ENCODE assay signal across 8 cellular contexts in the genomic region with DNA sequence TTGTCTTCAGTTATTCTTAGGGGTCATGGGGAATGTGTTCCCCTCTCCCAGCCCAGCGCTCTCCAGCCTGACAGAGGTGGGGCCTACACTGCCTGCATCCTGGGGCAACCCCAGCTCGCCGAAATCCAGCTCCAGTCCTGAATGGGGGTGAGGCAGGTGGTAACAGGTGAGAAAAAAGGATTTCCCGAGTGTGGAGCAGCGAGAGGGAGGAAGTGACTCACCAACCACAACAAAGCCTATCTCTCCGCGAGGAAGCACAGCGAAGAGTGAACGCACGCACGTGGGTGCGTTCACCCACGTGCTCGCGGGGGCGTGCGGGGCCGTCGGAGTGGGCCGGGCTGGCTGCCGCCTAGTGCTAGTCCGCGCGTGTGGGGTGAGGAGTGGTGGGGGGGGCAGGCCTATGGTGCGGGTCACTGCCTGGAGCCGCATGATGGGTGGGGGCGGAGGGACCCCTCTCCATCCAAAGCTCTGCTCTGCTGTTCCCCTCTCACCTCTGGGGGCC. TPM values are rescaled to one million over a fixed set of nuclear protein-coding genes. Genes with fewer than 3 reads are reported as not detected.
DNase-seq lines count a peak whose midpoint lies in the region; ATAC-seq and TF ChIP-seq lines count a peak whose summit lies in the region.

No MANE protein-coding gene starts in this region.

- H3K4me1 Mint-ChIP-seq in CD4-positive, alpha-beta memory T cell = peaks cover 27 to 58% (median 45%) of the 10 kb centered on the region in 4 donors
- H3K4me1 Mint-ChIP-seq in activated T-cell treated with anti-CD3 and anti-CD28 coated beads, Interleukin-2, amount 50 U/mL, for 24 hours (ENCODE audit: low read depth) = peaks cover 53% of the 10 kb centered on the region

- peak; percentile 78 to 94 (median 80) for DNase-seq in CD4-positive, alpha-beta memory T cell
- DNase-seq in MG63 (no peak), fibroblast of villous mesenchyme (ENCODE audit: low read depth) (no peak), uterus (peak; percentile 43 to 51), adrenal gland (no peak)
- DNase-seq in activated T-cell treated with anti-CD3 and anti-CD28 coated beads, Interleukin-2, amount 50 U/mL, for 24 hours = peak; percentile 75

- no peaks in the 10 kb centered on the region for H3K36me3 Mint-ChIP-seq in CD4-positive, alpha-beta memory T cell
- no peaks in the 10 kb centered on the region for H3K36me3 Mint-ChIP-seq in activated T-cell treated with anti-CD3 and anti-CD28 coated beads, Interleukin-2, amount 50 U/mL, for 24 hours (ENCODE audit: low read depth)

- TF ChIP-seq POLR2A in uterus (IDR thresholded peaks at IDR 0.05) (no peak), adrenal gland (IDR thresholded peaks at IDR 0.05) (no peak)

- CTCF ChIA-PET in CD4-positive, alpha-beta memory T cell (lab: Charles Lee; ENCODE audit: partially characterized antibody) = interaction anchor here (0.8 to 1.2 kb wide), 3 partner anchors 16 to 17 kb away, joined by 3 to 7 read pairs (median 4); no protein-coding TSS in a partner anchor

- peaks cover 50% of the 10 kb centered on the region for H3K4me1 ChIP-seq in CD4-positive, alpha-beta memory T cell (ENCODE audit: insufficient read depth, low read length)
- H3K4me1 ChIP-seq in rectal smooth muscle tissue (ENCODE audit: control insufficient read depth, insufficient read depth, low read length) (peaks cover 12% of the 10 kb centered on the region), uterus (peaks cover 0 to 16% of the 10 kb centered on the region in 2 donors), adrenal gland (replicated peaks in 1 of 2) (peaks cover 10 to 28% of the 10 kb centered on the region in 2 donors)

- 10 to 44% (median 11%) methylated on average over 4 to 27 of the region's 27 CpGs for WGBS in adrenal gland, 4 donors

- H3K27me3 ChIP-seq in CD4-positive, alpha-beta memory T cell (ENCODE audit: insufficient read depth, low read length) = no peaks in the 10 kb centered on the region
- H3K27me3 ChIP-seq in MG63 = no peaks in the 10 kb centered on the region
- H3K27me3 ChIP-seq in rectal smooth muscle tissue (ENCODE audit: control insufficient read depth, insufficient read depth, low read length) = no peaks in the 10 kb centered on the region
- no peaks in the 10 kb centered on the region for H3K27me3 ChIP-seq in uterus
- no peaks in the 10 kb centered on the region for H3K27me3 ChIP-seq in adrenal gland

- no peaks in the 10 kb centered on the region for H3K9me3 ChIP-seq in CD4-positive, alpha-beta memory T cell (ENCODE audit: control insufficient read depth in 1 of 2, low read length in 2 of 2)
- H3K9me3 ChIP-seq in MG63 (no peaks in the 10 kb centered on the region), uterus (no peaks in the 10 kb centered on the region), adrenal gland (replicated peaks in 1 of 3) (no peaks in the 10 kb centered on the region)

- ATAC-seq in GM21515 (IDR thresholded peaks at IDR 0.05; ENCODE audit: unreplicated experiment) = no peak

- peak overlapping the region; percentile 68 to 95 (median 89) for H3K27ac Mint-ChIP-seq in CD4-positive, alpha-beta memory T cell
- peak overlapping the region; percentile 89 for H3K27ac Mint-ChIP-seq in activated T-cell treated with anti-CD3 and anti-CD28 coated beads, Interleukin-2, amount 50 U/mL, for 24 hours

- intact Hi-C loops in CD4-positive, alpha-beta memory T cell (cut with micrococcal nuclease) = loop anchor here (1.0 to 5.0 kb wide), 3 partner anchors 16 to 245 kb away; partner anchors contain the start of genes EIF4EBP2 and PPA1
- intact Hi-C loops in uterus (cut with DNase I; ENCODE audit: low total_unique reads) = no loop called here
- intact Hi-C loops in adrenal gland (cut with DNase I) = loop anchor here in 1 of 2 donors (10.0 kb wide), 1 partner anchor 277 kb away; no protein-coding TSS in a partner anchor

- no peak overlapping the region for H3K9ac ChIP-seq in rectal smooth muscle tissue (ENCODE audit: low read length)

- no peak overlapping the region for H3K27ac ChIP-seq in CD4-positive, alpha-beta memory T cell (ENCODE audit: low read depth, low read length)
- H3K27ac ChIP-seq in rectal smooth muscle tissue (ENCODE audit: low read depth, low read length) (peak overlapping the region; percentile 85), uterus (peak overlapping the region; percentile 25 to 68), adrenal gland (peak overlapping the region in 1 of 5 donors; percentile 85)

- H3K4me3 ChIP-seq in CD4-positive, alpha-beta memory T cell (ENCODE audit: low read length in 2 of 2) = peak overlapping the region in 1 of 2 donors; percentile 33
- H3K4me3 ChIP-seq in MG63 (peak overlapping the region; percentile 67), fibroblast of villous mesenchyme (ENCODE audit: low read depth, low read length) (peak overlapping the region; percentile 53), rectal smooth muscle tissue (ENCODE audit: low read length) (peak overlapping the region; percentile 73), uterus (peak overlapping the region; percentile 60 to 61), adrenal gland (peak overlapping the region in 1 of 4 donors; percentile 75)

- POLR2A ChIA-PET in CD4-positive, alpha-beta memory T cell (lab: Charles Lee; ENCODE audit: partially characterized antibody) = interaction anchor here (1.0 to 2.7 kb wide), 7 partner anchors 17 to 339 kb away, joined by 3 to 11 read pairs (median 3); partner anchors contain the start of genes EIF4EBP2 and PPA1

- H3K4me3 Mint-ChIP-seq in CD4-positive, alpha-beta memory T cell = peak overlapping the region; percentile 79 to 92 (median 80)
- peak overlapping the region; percentile 72 for H3K4me3 Mint-ChIP-seq in activated T-cell treated with anti-CD3 and anti-CD28 coated beads, Interleukin-2, amount 50 U/mL, for 24 hours

- H3K36me3 ChIP-seq in CD4-positive, alpha-beta memory T cell (ENCODE audit: insufficient read depth, low read length) = no peaks in the 10 kb centered on the region
- H3K36me3 ChIP-seq in MG63 (no peaks in the 10 kb centered on the region), rectal smooth muscle tissue (ENCODE audit: control insufficient read depth, insufficient read depth, low read length) (no peaks in the 10 kb centered on the region), uterus (no peaks in the 10 kb centered on the region), adrenal gland (replicated peaks in 1 of 2) (no peaks in the 10 kb centered on the region)

- H3K9me3 Mint-ChIP-seq in CD4-positive, alpha-beta memory T cell = no peaks in the 10 kb centered on the region
- H3K9me3 Mint-ChIP-seq in activated T-cell treated with anti-CD3 and anti-CD28 coated beads, Interleukin-2, amount 50 U/mL, for 24 hours = no peaks in the 10 kb centered on the region

- peaks cover 1 to 2% of the 10 kb centered on the region in 2 donors for H3K27me3 Mint-ChIP-seq in CD4-positive, alpha-beta memory T cell
- peaks cover 52% of the 10 kb centered on the region for H3K27me3 Mint-ChIP-seq in activated T-cell treated with anti-CD3 and anti-CD28 coated beads, Interleukin-2, amount 50 U/mL, for 24 hours

- TF ChIP-seq CTCF in fibroblast of villous mesenchyme (IDR thresholded peaks at IDR 0.05; ENCODE audit: insufficient read depth, low read depth, low read length) (no peak), uterus (IDR thresholded peaks at IDR 0.05) (no peak), adrenal gland (IDR thresholded peaks at IDR 0.05) (no peak)

RNA-seq across cellular contexts. Expression of gene PALD1, which starts 0.9 kb away (rescaled TPM):
- not detected for total RNA-seq in CD4-positive, alpha-beta memory T cell
- not detected for polyA plus RNA-seq in CD4-positive, alpha-beta memory T cell
- 5.3 and 7.8 TPM in 2 replicates for total RNA-seq in MG63 (2014; rRNA removed; shearing (Covaris generic); ENCODE audit: low replicate concordance)
- total RNA-seq in fibroblast of villous mesenchyme (0.32 TPM in 1 of 2 replicates, not detected in the other), uterus (10 to 100 TPM in 2 of 4 donors, 1 to 10 TPM in 2; 1.8 to 21.6 (median 10.3) TPM), adrenal gland (10 to 100 TPM in 4 of 8 donors, 1 to 10 TPM in 4; 4.5 to 16.2 (median 9.3) TPM)
- polyA plus RNA-seq in adrenal gland = 1 to 10 TPM; 2.0 to 7.6 (median 5.5) TPM

RNA-seq across cellular contexts. Expression of gene NODAL, which starts 36.2 kb away (rescaled TPM):
- total RNA-seq in CD4-positive, alpha-beta memory T cell = not detected
- under 1 TPM in 1 of 2 donors, not detected in 1; 0.19 TPM for polyA plus RNA-seq in CD4-positive, alpha-beta memory T cell
- not detected in 2 replicates for total RNA-seq in MG63 (2014; rRNA removed; shearing (Covaris generic); ENCODE audit: low replicate concordance)
- total RNA-seq in fibroblast of villous mesenchyme = not detected in 2 replicates
- not detected for total RNA-seq in uterus
- not detected for total RNA-seq in adrenal gland
- polyA plus RNA-seq in adrenal gland = not detected

Comparison
In these comparisons a context has a peak if more than half of its experiments do, and no peak if none do; other contexts are left out.
1. DNase-seq: peak in CD4-positive, alpha-beta memory T cell (5 of 5), activated T-cell treated with anti-CD3 and anti-CD28 coated beads, Interleukin-2, amount 50 U/mL, for 24 hours (single experiment) and uterus (2 of 2); none in MG63 (single experiment), fibroblast of villous mesenchyme (single experiment) and adrenal gland (0 of 7).